Comparison of ENCODE assay signal across 22 cellular contexts in genomic region chr10:44992732-44993225, GRCh38. TPM values are rescaled to one million over a fixed set of nuclear protein-coding genes. Genes with fewer than 3 reads are reported as not detected.
DNase-seq lines count a peak whose midpoint lies in the region; ATAC-seq and TF ChIP-seq lines count a peak whose summit lies in the region.
"Had no signal": no experiment of that assay in that cellular context is flagged by ENCODE, and none has a peak within 500 bp of the region (broad histone marks: within the 10 kb centered on the region; RNA-seq: fewer than 3 reads in every experiment).

No MANE protein-coding gene starts in this region.

- H3K4me1 ChIP-seq in heart left ventricle (peaks cover 13 to 85% (median 70%) of the 10 kb centered on the region in 12 donors), body of pancreas (peaks cover 99% of the 10 kb centered on the region), lower lobe of right lung (peaks cover 69% of the 10 kb centered on the region), tibial nerve (peaks cover 4 to 83% (median 50%) of the 10 kb centered on the region in 4 donors)

- DNase-seq in heart left ventricle (no peak), cardiac septum (ENCODE audit: low spot score) (no peak), body of pancreas (no peak), lower lobe of right lung (no peak), tibial nerve (ENCODE audit: low spot score in 2 of 2) (no peak), GM20000 (ENCODE audit: low spot score) (no peak)
- no peak for DNase-seq in activated CD4-positive, CD25-positive, alpha-beta regulatory T cell treated with anti-CD3 and anti-CD28 coated beads, Interleukin-2, amount 50 U/mL, for 72 hours
- no peak for DNase-seq in activated CD4-positive, CD25-positive, alpha-beta regulatory T cell (lab: John Stamatoyannopoulos, UW)
- DNase-seq: amygdala; kidney glomerular epithelial cell; MG63; NCI-H1417; NCI-H2081; NCI-H226; NCI-H69; SHP77 treated with DMSO at 0.1 percent for 48 hours; stimulated activated CD4-positive, alpha-beta T cell treated with anti-CD3 and anti-CD28 coated beads, Interleukin-15, amount 100 ng/mL, for 24 hours; stimulated activated naive B cell treated with anti-CD40 and anti-IgM and Interleukin-4, amounts not matched to agents 10 μg/mL and 1 μg/mL and 100 μg/mL, for 72 hours had no signal

- TF ChIP-seq POLR2A in heart left ventricle (IDR thresholded peaks at IDR 0.05) (no peak), body of pancreas (IDR thresholded peaks at IDR 0.05) (no peak), tibial nerve (IDR thresholded peaks at IDR 0.05) (no peak)

- WGBS in heart left ventricle, 4 donors: 95 to 100% (median 96%) methylated on average over 3 to 8 of the region's 8 CpGs
- 92 to 95% methylated on average over 5 to 8 of the region's 8 CpGs for WGBS in body of pancreas, 2 donors
- WGBS in tibial nerve, 2 donors: 87 to 95% methylated on average over 8 of the region's 8 CpGs

- ATAC-seq in heart left ventricle (no peak), body of pancreas (no peak), lower lobe of right lung (no peak)
- ATAC-seq: activated T-helper 17 cell treated with anti-CD3 and anti-CD28 coated beads, Interleukin-2, amount 50 U/mL, for 72 hours; Panc1; stimulated activated naive B cell treated with anti-CD40 and anti-IgM and Interleukin-4, amounts not matched to agents 10 μg/mL and 1 μg/mL and 100 μg/mL, for 72 hours had no signal

- H3K4me3 ChIP-seq in heart left ventricle (no peak overlapping the region), body of pancreas (no peak overlapping the region), lower lobe of right lung (no peak overlapping the region), tibial nerve (no peak overlapping the region)
- H3K4me3 ChIP-seq: HAP-1, MG63 had no signal

- TF ChIP-seq CTCF in heart left ventricle (IDR thresholded peaks at IDR 0.05): no peak
- no peak for TF ChIP-seq CTCF in body of pancreas (IDR thresholded peaks at IDR 0.05)
- no peak for TF ChIP-seq CTCF in lower lobe of right lung (IDR thresholded peaks at IDR 0.05)
- no peak for TF ChIP-seq CTCF in tibial nerve (IDR thresholded peaks at IDR 0.05)
- no peak for TF ChIP-seq CTCF in GM20000 (IDR thresholded peaks at IDR 0.05; ENCODE audit: extremely low read depth, missing control alignments)

- H3K9me3 ChIP-seq in heart left ventricle (no peaks in the 10 kb centered on the region), body of pancreas (no peaks in the 10 kb centered on the region), lower lobe of right lung (no peaks in the 10 kb centered on the region), tibial nerve (no peaks in the 10 kb centered on the region)
- H3K9me3 ChIP-seq: HAP-1, MG63, neutrophil had no signal

- H3K27me3 ChIP-seq in heart left ventricle (no peaks in the 10 kb centered on the region), body of pancreas (no peaks in the 10 kb centered on the region), lower lobe of right lung (ENCODE audit: low read depth) (no peaks in the 10 kb centered on the region), tibial nerve (no peaks in the 10 kb centered on the region)
- H3K27me3 ChIP-seq: MG63, neutrophil had no signal

- H3K36me3 ChIP-seq in heart left ventricle: peaks cover 0 to 72% (median 54%) of the 10 kb centered on the region in 9 donors
- H3K36me3 ChIP-seq in body of pancreas (replicated peaks in 1 of 2; ENCODE audit: insufficient read depth in 1 of 2, low read depth in 2 of 2): no peaks in the 10 kb centered on the region
- H3K36me3 ChIP-seq in lower lobe of right lung: peaks cover 58% of the 10 kb centered on the region
- peaks cover 0 to 61% (median 0%) of the 10 kb centered on the region in 3 donors for H3K36me3 ChIP-seq in tibial nerve
- H3K36me3 ChIP-seq: HAP-1, MG63 had no signal

- no peak for TF ChIP-seq EP300 in tibial nerve (IDR thresholded peaks at IDR 0.05)

- intact Hi-C loops in heart left ventricle (cut with DNase I) (loop anchor here in 2 of 10 donors (5.0 to 10.0 kb wide), 3 partner anchors 60 to 1318 kb away; no protein-coding TSS in a partner anchor), cardiac septum (cut with DNase I) (loop anchor here (5.0 kb wide), 1 partner anchor 60 kb away; no protein-coding TSS in a partner anchor), body of pancreas (cut with DNase I) (no loop called here), lower lobe of right lung (cut with DNase I) (no loop called here)

- H3K27ac ChIP-seq in heart left ventricle: peak overlapping the region; percentile 15 to 96 (median 72)
- peak overlapping the region; percentile 79 to 92 (median 86) for H3K27ac ChIP-seq in body of pancreas
- H3K27ac ChIP-seq in lower lobe of right lung: peak overlapping the region; percentile 38
- H3K27ac ChIP-seq in tibial nerve: peak overlapping the region; percentile 72 to 97 (median 87)
- H3K27ac ChIP-seq: neutrophil had no signal

RNA-seq across cellular contexts. Expression of gene ZNF22, which starts 7.9 kb away (rescaled TPM):
- total RNA-seq in heart left ventricle (10 to 100 TPM; 12.7 to 16.8 (median 14.6) TPM), cardiac septum (14.9 TPM), body of pancreas (10 to 100 TPM; 12.9 to 30.4 TPM), lower lobe of right lung (22.1 TPM), tibial nerve (10 to 100 TPM; 23.4 to 30.2 (median 26.0) TPM)
- 10 to 100 TPM; 12.6 to 17.5 TPM for polyA plus RNA-seq in heart left ventricle

RNA-seq across cellular contexts. Expression of gene DEPP1, which starts 14.2 kb away (rescaled TPM):
- total RNA-seq in heart left ventricle (10 to 100 TPM; 11.0 to 76.5 (median 22.7) TPM), cardiac septum (45.5 TPM), body of pancreas (100 to 1,000 TPM; 226 to 230 TPM), lower lobe of right lung (108 TPM), tibial nerve (1,000 to 10,000 TPM in 1 of 4 donors, 100 to 1,000 TPM in 3; 530 to 1,439 (median 798) TPM)
- polyA plus RNA-seq in heart left ventricle: 10 to 100 TPM; 19.1 to 37.9 TPM

RNA-seq across cellular contexts. Expression of gene RASSF4, which starts 33.2 kb away (rescaled TPM):
- total RNA-seq in heart left ventricle: 100 to 1,000 TPM in 4 of 9 donors, 10 to 100 TPM in 5; 64.4 to 125 (median 89.5) TPM
- 10 to 100 TPM; 48.3 to 66.2 TPM for polyA plus RNA-seq in heart left ventricle
- total RNA-seq in cardiac septum: 47.5 TPM
- total RNA-seq in body of pancreas: 10 to 100 TPM; 44.5 to 50.8 TPM
- 49.0 TPM for total RNA-seq in lower lobe of right lung
- total RNA-seq in tibial nerve: 100 to 1,000 TPM; 153 to 275 (median 185) TPM
